In the genomic region with DNA sequence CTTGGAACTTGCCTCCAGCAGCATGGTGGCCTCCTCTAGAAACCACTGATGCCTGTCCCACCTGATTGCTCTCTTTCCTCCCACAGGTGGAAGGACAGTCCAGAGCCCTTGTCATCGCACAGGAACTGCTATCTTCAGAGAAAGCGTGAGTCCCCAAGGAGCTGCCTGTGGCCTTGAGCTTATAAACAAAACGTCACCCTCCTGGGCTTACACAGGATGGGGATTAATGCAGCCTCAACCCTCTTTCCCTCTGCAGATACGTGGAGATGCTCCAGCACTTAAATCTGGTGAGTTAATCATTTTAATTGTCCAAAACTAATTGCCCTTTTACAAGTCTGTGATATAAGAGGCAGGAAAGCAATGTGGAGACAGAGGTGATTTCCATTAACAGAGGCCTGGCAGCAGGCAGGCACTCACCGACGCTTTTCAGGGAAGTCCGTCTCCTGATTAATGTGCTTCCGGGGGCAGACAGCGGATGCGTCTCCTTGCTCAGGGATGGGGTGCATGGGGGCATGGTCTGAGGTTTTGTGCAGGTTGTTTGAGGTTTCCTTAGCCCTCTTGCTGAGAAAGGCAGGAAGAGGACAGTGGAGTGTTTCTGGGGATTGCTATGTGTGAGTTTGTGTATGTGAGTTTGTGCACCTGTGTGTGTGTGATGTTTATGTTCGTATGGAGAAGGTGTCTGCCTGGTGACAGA, we compare ENCODE assay signal across 23 cellular contexts.
A peak's percentile ranks its signal among the peaks of the same experiment; 100 is the strongest.
DNase-seq lines count a peak whose midpoint lies in the region; ATAC-seq and TF ChIP-seq lines count a peak whose summit lies in the region.
"Had no signal": no experiment of that assay in that cellular context is flagged by ENCODE, and none has a peak within 500 bp of the region (broad histone marks: within the 10 kb centered on the region; RNA-seq: fewer than 3 reads in every experiment).

No MANE protein-coding gene starts in this region.

- peaks cover 49% of the 10 kb centered on the region for H3K4me1 Mint-ChIP-seq in activated CD4-positive, alpha-beta T cell treated with anti-CD3 and anti-CD28 coated beads, Interleukin-2, amount 10 ng/mL, durations not matched to agents 24 days and 14 days
- H3K4me1 Mint-ChIP-seq in CD4-positive, alpha-beta T cell (ENCODE audit: low read depth) = peaks cover 67% of the 10 kb centered on the region
- peaks cover 52% of the 10 kb centered on the region for H3K4me1 Mint-ChIP-seq in activated naive CD8-positive, alpha-beta T cell treated with anti-CD3 and anti-CD28 coated beads, Interleukin-2, amount 50 U/mL, for 24 hours

- H3K9me3 ChIP-seq in CD4-positive, alpha-beta T cell (ENCODE audit: control insufficient read depth, low read length) = no peaks in the 10 kb centered on the region
- H3K9me3 ChIP-seq: adrenal gland, lower lobe of right lung, spleen had no signal

- no peaks in the 10 kb centered on the region for H3K27me3 Mint-ChIP-seq in activated CD4-positive, alpha-beta T cell treated with anti-CD3 and anti-CD28 coated beads, Interleukin-2, amount 10 ng/mL, durations not matched to agents 24 days and 14 days
- no peaks in the 10 kb centered on the region for H3K27me3 Mint-ChIP-seq in CD4-positive, alpha-beta T cell
- no peaks in the 10 kb centered on the region for H3K27me3 Mint-ChIP-seq in activated naive CD8-positive, alpha-beta T cell treated with anti-CD3 and anti-CD28 coated beads, Interleukin-2, amount 50 U/mL, for 24 hours

- POLR2A ChIA-PET in CD4-positive, alpha-beta T cell (lab: Charles Lee) = no interaction called here

- H3K4me3 Mint-ChIP-seq in activated CD4-positive, alpha-beta T cell treated with anti-CD3 and anti-CD28 coated beads, Interleukin-2, amount 10 ng/mL, durations not matched to agents 24 days and 14 days = peak overlapping the region; percentile 62
- peak overlapping the region; percentile 18 for H3K4me3 Mint-ChIP-seq in CD4-positive, alpha-beta T cell
- H3K4me3 Mint-ChIP-seq in activated naive CD8-positive, alpha-beta T cell treated with anti-CD3 and anti-CD28 coated beads, Interleukin-2, amount 50 U/mL, for 24 hours = no peak overlapping the region
- H3K4me3 Mint-ChIP-seq: HFFc6 had no signal

- no peaks in the 10 kb centered on the region for H3K27me3 ChIP-seq in CD4-positive, alpha-beta T cell (ENCODE audit: control insufficient read depth, insufficient read depth, low read length)
- H3K27me3 ChIP-seq: adrenal gland, cardiac muscle cell, spleen had no signal

- CTCF ChIA-PET in CD4-positive, alpha-beta T cell (lab: Charles Lee) = no interaction called here

- no peak for ATAC-seq in CD4-positive, alpha-beta T cell (ENCODE audit: poor library complexity)
- no peak for ATAC-seq in activated naive CD8-positive, alpha-beta T cell treated with anti-CD3 and anti-CD28 coated beads, Interleukin-2, amount 50 U/mL, for 24 hours
- ATAC-seq: lower lobe of right lung had no signal

- TF ChIP-seq CTCF in CD4-positive, alpha-beta T cell (IDR thresholded peaks at IDR 0.05) = no peak

- H3K9me3 Mint-ChIP-seq in activated CD4-positive, alpha-beta T cell treated with anti-CD3 and anti-CD28 coated beads, Interleukin-2, amount 10 ng/mL, durations not matched to agents 24 days and 14 days = no peaks in the 10 kb centered on the region
- H3K9me3 Mint-ChIP-seq in CD4-positive, alpha-beta T cell = no peaks in the 10 kb centered on the region
- no peaks in the 10 kb centered on the region for H3K9me3 Mint-ChIP-seq in activated naive CD8-positive, alpha-beta T cell treated with anti-CD3 and anti-CD28 coated beads, Interleukin-2, amount 50 U/mL, for 24 hours
- H3K9me3 Mint-ChIP-seq: HFFc6, IgD-negative memory B cell had no signal

- no peak overlapping the region for H3K27ac ChIP-seq in CD4-positive, alpha-beta T cell (ENCODE audit: low read depth, low read length)
- H3K27ac ChIP-seq: C4-2B, cardiac muscle cell, lower lobe of right lung had no signal

- DNase-seq in activated CD4-positive, alpha-beta T cell treated with anti-CD3 and anti-CD28 coated beads, Interleukin-2, amount 10 ng/mL, durations not matched to agents 24 days and 14 days = peak; percentile 68
- no peak for DNase-seq in activated CD4-positive, alpha-beta T cell treated with anti-CD3 and anti-CD28 coated beads for 4 hours
- peak in 1 of 10 experiments; percentile 29 for DNase-seq in CD4-positive, alpha-beta T cell
- peak; percentile 53 for DNase-seq in NCI-H69 (lab: John Stamatoyannopoulos, UW)
- DNase-seq in activated naive CD8-positive, alpha-beta T cell treated with anti-CD3 and anti-CD28 coated beads, Interleukin-2, amount 50 U/mL, for 24 hours = no peak
- no peak for DNase-seq in NCI-H146 (lab: John Stamatoyannopoulos, UW)
- DNase-seq in central memory CD4-positive, alpha-beta T cell = no peak
- DNase-seq in islet precursor cell = no peak
- DNase-seq: activated CD4-positive, CD25-positive, alpha-beta regulatory T cell; activated CD8-positive, alpha-beta memory T cell treated with anti-CD3 and anti-CD28 coated beads, Interleukin-2, amount 50 U/mL, for 48 hours; adrenal gland; DMS153; HFFc6; lower lobe of right lung; NCI-H2081 treated with DMSO at 0.1 percent for 48 hours; NCI-H526; OCI-M1; SIG-M5; spleen; stimulated activated CD8-positive, alpha-beta memory T cell treated with anti-CD3 and anti-CD28 coated beads, Interleukin-4, amount 100 ng/mL, for 48 hours had no signal

- H3K27ac Mint-ChIP-seq in activated CD4-positive, alpha-beta T cell treated with anti-CD3 and anti-CD28 coated beads, Interleukin-2, amount 10 ng/mL, durations not matched to agents 24 days and 14 days = peak overlapping the region; percentile 74
- peak overlapping the region; percentile 14 for H3K27ac Mint-ChIP-seq in CD4-positive, alpha-beta T cell
- H3K27ac Mint-ChIP-seq in activated naive CD8-positive, alpha-beta T cell treated with anti-CD3 and anti-CD28 coated beads, Interleukin-2, amount 50 U/mL, for 24 hours = peak overlapping the region; percentile 26
- H3K27ac Mint-ChIP-seq: HFFc6, IgD-negative memory B cell had no signal

- intact Hi-C loops in activated CD4-positive, alpha-beta T cell treated with anti-CD3 and anti-CD28 coated beads, Interleukin-2, amount 10 ng/mL, durations not matched to agents 24 days and 14 days (cut with micrococcal nuclease) = no loop called here
- intact Hi-C loops in CD4-positive, alpha-beta T cell (cut with DNase I, micrococcal nuclease) = no loop called here

- H3K36me3 Mint-ChIP-seq in activated CD4-positive, alpha-beta T cell treated with anti-CD3 and anti-CD28 coated beads, Interleukin-2, amount 10 ng/mL, durations not matched to agents 24 days and 14 days (ENCODE audit: low read depth) = no peaks in the 10 kb centered on the region
- H3K36me3 Mint-ChIP-seq in CD4-positive, alpha-beta T cell (ENCODE audit: low read depth) = no peaks in the 10 kb centered on the region
- no peaks in the 10 kb centered on the region for H3K36me3 Mint-ChIP-seq in activated naive CD8-positive, alpha-beta T cell treated with anti-CD3 and anti-CD28 coated beads, Interleukin-2, amount 50 U/mL, for 24 hours (ENCODE audit: low read depth)
- H3K36me3 Mint-ChIP-seq: IgD-negative memory B cell had no signal

Comparison
In these comparisons a context has a peak if more than half of its experiments do, and no peak if none do; other contexts are left out.
1. DNase-seq: peak in activated CD4-positive, alpha-beta T cell treated with anti-CD3 and anti-CD28 coated beads, Interleukin-2, amount 10 ng/mL, durations not matched to agents 24 days and 14 days (single experiment) and NCI-H69 (single experiment); none in activated CD4-positive, alpha-beta T cell treated with anti-CD3 and anti-CD28 coated beads for 4 hours (0 of 2), activated naive CD8-positive, alpha-beta T cell treated with anti-CD3 and anti-CD28 coated beads, Interleukin-2, amount 50 U/mL, for 24 hours (single experiment), NCI-H146 (single experiment), central memory CD4-positive, alpha-beta T cell (single experiment) and islet precursor cell (single experiment).
2. H3K27ac Mint-ChIP-seq: peak in every context shown above with its lines; median percentile 74 in activated CD4-positive, alpha-beta T cell treated with anti-CD3 and anti-CD28 coated beads, Interleukin-2, amount 10 ng/mL, durations not matched to agents 24 days and 14 days; 26 in activated naive CD8-positive, alpha-beta T cell treated with anti-CD3 and anti-CD28 coated beads, Interleukin-2, amount 50 U/mL, for 24 hours; 14 in CD4-positive, alpha-beta T cell.